In the genomic region with DNA sequence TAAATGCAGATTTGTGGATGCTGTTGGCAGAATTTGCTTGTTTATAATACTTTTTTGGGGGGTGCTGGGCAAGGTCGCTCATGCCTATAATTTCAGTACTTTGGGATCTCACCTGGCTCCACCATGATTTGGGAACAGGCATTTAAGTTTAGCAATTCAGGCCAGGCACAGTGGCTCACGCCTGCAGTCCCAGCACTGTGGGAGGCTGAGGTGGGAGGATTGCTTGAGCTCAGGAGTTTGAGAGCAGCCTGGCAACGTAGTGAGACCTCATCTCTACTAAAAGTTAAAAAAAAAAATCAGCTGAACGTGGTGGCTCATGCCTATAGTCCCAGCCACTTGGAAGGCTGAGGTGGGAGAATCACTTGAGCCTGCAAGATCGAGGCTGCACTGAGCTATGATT, we compare ENCODE assay signal across 22 cellular contexts.
"Had no signal": no experiment of that assay in that cellular context is flagged by ENCODE, and none has a peak within 500 bp of the region (broad histone marks: within the 10 kb centered on the region; RNA-seq: fewer than 3 reads in every experiment).

No MANE protein-coding gene starts in this region.

- H3K36me3 ChIP-seq: adrenal gland, WERI-Rb-1 had no signal

- H3K27ac Mint-ChIP-seq: activated CD4-positive, alpha-beta T cell treated with anti-CD3 and anti-CD28 coated beads for 36 hours; activated CD8-positive, alpha-beta T cell treated with anti-CD3 and anti-CD28 coated beads for 36 hours; activated naive CD4-positive, alpha-beta T cell treated with anti-CD3 and anti-CD28 coated beads, Interleukin-2, amount 10 ng/mL, durations not matched to agents 7 days and 5 days; activated naive CD8-positive, alpha-beta T cell treated with anti-CD3 and anti-CD28 coated beads, Interleukin-2, amount 10 ng/mL, durations not matched to agents 7 days and 5 days; activated T-cell treated with anti-CD3 and anti-CD28 coated beads, Interleukin-2, amount 50 U/mL, for 72 hours; activated T-helper 2 cell treated with anti-CD3 and anti-CD28 coated beads, Interferon-gamma antibody, Interleukin-2, Interleukin-4, amounts not matched to agents 10 μg/mL and 5 μg/mL and 100 μg/mL, durations not matched to agents 14 hours and 24 hours and 36 hours had no signal

- H3K9me3 Mint-ChIP-seq: activated CD8-positive, alpha-beta T cell treated with anti-CD3 and anti-CD28 coated beads for 36 hours; activated naive CD4-positive, alpha-beta T cell treated with anti-CD3 and anti-CD28 coated beads, Interleukin-2, amount 10 ng/mL, durations not matched to agents 7 days and 5 days; activated naive CD8-positive, alpha-beta T cell treated with anti-CD3 and anti-CD28 coated beads, Interleukin-2, amount 10 ng/mL, durations not matched to agents 7 days and 5 days; activated T-cell treated with anti-CD3 and anti-CD28 coated beads, Interleukin-2, amount 50 U/mL, for 72 hours; activated T-helper 2 cell treated with anti-CD3 and anti-CD28 coated beads, Interferon-gamma antibody, Interleukin-2, Interleukin-4, amounts not matched to agents 10 μg/mL and 5 μg/mL and 100 μg/mL, durations not matched to agents 14 hours and 24 hours and 36 hours had no signal

- H3K4me3 Mint-ChIP-seq: activated CD4-positive, alpha-beta T cell treated with anti-CD3 and anti-CD28 coated beads for 36 hours; activated CD8-positive, alpha-beta T cell treated with anti-CD3 and anti-CD28 coated beads for 36 hours; activated naive CD4-positive, alpha-beta T cell treated with anti-CD3 and anti-CD28 coated beads, Interleukin-2, amount 10 ng/mL, durations not matched to agents 7 days and 5 days; activated naive CD8-positive, alpha-beta T cell treated with anti-CD3 and anti-CD28 coated beads, Interleukin-2, amount 10 ng/mL, durations not matched to agents 7 days and 5 days; activated T-cell treated with anti-CD3 and anti-CD28 coated beads, Interleukin-2, amount 50 U/mL, for 72 hours had no signal

- DNase-seq: activated CD4-positive, alpha-beta T cell treated with anti-CD3 and anti-CD28 coated beads for 36 hours; activated CD8-positive, alpha-beta memory T cell treated with anti-CD3 and anti-CD28 coated beads, Interleukin-2, amount 50 U/mL, for 4 hours; activated CD8-positive, alpha-beta T cell treated with anti-CD3 and anti-CD28 coated beads for 36 hours; activated gamma-delta T cell treated with Interleukin-2 at 50 U/mL for 16 hours; activated naive CD4-positive, alpha-beta T cell treated with anti-CD3 and anti-CD28 coated beads, Interleukin-2, amount 10 ng/mL, durations not matched to agents 7 days and 5 days; activated naive CD8-positive, alpha-beta T cell treated with anti-CD3 and anti-CD28 coated beads, Interleukin-2, amount 10 ng/mL, durations not matched to agents 7 days and 5 days; activated T-cell treated with anti-CD3 and anti-CD28 coated beads, Interleukin-2, amount 50 U/mL, for 72 hours; adrenal gland; anterior cingulate cortex; cerebellar nuclear complex; Kasumi-1; NCI-H1048; NCI-H2029; NCI-H345; NCI-H510A; NCI-H69; NK-92 treated with Interleukin-12 subunit alpha and Interleukin-12 subunit beta, amount 100 ng/mL, for 24 hours; SIG-M5; T-helper 1 cell; WERI-Rb-1 had no signal

- H3K9me3 ChIP-seq: adrenal gland had no signal

- H3K27ac ChIP-seq: adrenal gland, WERI-Rb-1 had no signal

- ATAC-seq: activated CD4-positive, alpha-beta T cell treated with anti-CD3 and anti-CD28 coated beads for 36 hours; activated CD8-positive, alpha-beta T cell treated with anti-CD3 and anti-CD28 coated beads for 36 hours; activated T-cell treated with anti-CD3 and anti-CD28 coated beads, Interleukin-2, amount 50 U/mL, for 72 hours; K562 had no signal

- H3K27me3 ChIP-seq: adrenal gland had no signal

- H3K36me3 Mint-ChIP-seq: activated naive CD4-positive, alpha-beta T cell treated with anti-CD3 and anti-CD28 coated beads, Interleukin-2, amount 10 ng/mL, durations not matched to agents 7 days and 5 days; activated naive CD8-positive, alpha-beta T cell treated with anti-CD3 and anti-CD28 coated beads, Interleukin-2, amount 10 ng/mL, durations not matched to agents 7 days and 5 days had no signal

- H3K4me1 Mint-ChIP-seq: activated CD4-positive, alpha-beta T cell treated with anti-CD3 and anti-CD28 coated beads for 36 hours; activated naive CD4-positive, alpha-beta T cell treated with anti-CD3 and anti-CD28 coated beads, Interleukin-2, amount 10 ng/mL, durations not matched to agents 7 days and 5 days had no signal

- H3K27me3 Mint-ChIP-seq: activated CD4-positive, alpha-beta T cell treated with anti-CD3 and anti-CD28 coated beads for 36 hours had no signal

- H3K4me3 ChIP-seq: adrenal gland, K562 had no signal
